ENCODE assay signal across 32 cellular contexts in genomic region chr5:61683926-61684325, GRCh38.
"Had no signal": no experiment of that assay in that cellular context is flagged by ENCODE, and none has a peak within 500 bp of the region (broad histone marks: within the 10 kb centered on the region; RNA-seq: fewer than 3 reads in every experiment).

No MANE protein-coding gene starts in this region.

- H3K27me3 ChIP-seq: adrenal gland, ascending aorta, body of pancreas, brain microvascular endothelial cell, breast epithelium, cardiac muscle cell had no signal

- H3K4me3 ChIP-seq: adrenal gland, ascending aorta, body of pancreas, breast epithelium, cardiac muscle cell had no signal

- H3K36me3 ChIP-seq: adrenal gland, ascending aorta, brain microvascular endothelial cell, breast epithelium, cardiac muscle cell had no signal

- ATAC-seq: activated naive CD4-positive, alpha-beta T cell treated with anti-CD3 and anti-CD28 coated beads, Interleukin-2, amount 50 U/mL, for 72 hours; activated naive CD8-positive, alpha-beta T cell treated with anti-CD3 and anti-CD28 coated beads, Interleukin-2, amount 50 U/mL, for 24 hours; activated T-cell treated with anti-CD3 and anti-CD28 coated beads, Interleukin-2, amount 50 U/mL, for 4 hours; activated T-cell treated with anti-CD3 and anti-CD28 coated beads, Interleukin-2, amount 50 U/mL, for 72 hours; activated T-helper 17 cell treated with anti-CD3 and anti-CD28 coated beads, Interleukin-2, amount 50 U/mL, for 72 hours; body of pancreas had no signal

- H3K9me3 ChIP-seq: adrenal gland, ascending aorta, body of pancreas, breast epithelium had no signal

- DNase-seq: activated effector memory CD4-positive, alpha-beta T cell treated with anti-CD3 and anti-CD28 coated beads, Interleukin-2, amount 50 U/mL, for 16 hours; activated effector memory CD4-positive, alpha-beta T cell treated with Interleukin-2 at 50 U/mL for 16 hours; activated gamma-delta T cell; activated gamma-delta T cell treated with Interleukin-2 at 50 U/mL for 16 hours; activated naive CD4-positive, alpha-beta T cell; activated naive CD4-positive, alpha-beta T cell treated with anti-CD3 and anti-CD28 coated beads for 36 hours; activated naive CD4-positive, alpha-beta T cell treated with anti-CD3 and anti-CD28 coated beads, Interleukin-2, amount 10 ng/mL, durations not matched to agents 7 days and 5 days; activated naive CD4-positive, alpha-beta T cell treated with anti-CD3 and anti-CD28 coated beads, Interleukin-2, amount 50 U/mL, for 16 hours; activated naive CD4-positive, alpha-beta T cell treated with Interleukin-2 at 50 U/mL for 16 hours; activated naive CD8-positive, alpha-beta T cell treated with anti-CD3 and anti-CD28 coated beads for 36 hours; activated naive CD8-positive, alpha-beta T cell treated with anti-CD3 and anti-CD28 coated beads, Interleukin-2, amount 10 ng/mL, durations not matched to agents 7 days and 5 days; activated naive CD8-positive, alpha-beta T cell treated with anti-CD3 and anti-CD28 coated beads, Interleukin-2, amount 50 U/mL, for 24 hours; activated T-cell treated with anti-CD3 and anti-CD28 coated beads, Interleukin-2, amount 50 U/mL, for 1 hour; activated T-cell treated with anti-CD3 and anti-CD28 coated beads, Interleukin-2, amount 50 U/mL, for 24 hours; activated T-cell treated with anti-CD3 and anti-CD28 coated beads, Interleukin-2, amount 50 U/mL, for 4 hours; activated T-cell treated with anti-CD3 and anti-CD28 coated beads, Interleukin-2, amount 50 U/mL, for 48 hours; activated T-cell treated with anti-CD3 and anti-CD28 coated beads, Interleukin-2, amount 50 U/mL, for 72 hours; adrenal gland; amniotic stem cell; amygdala; anterior cingulate cortex; aorta; body of pancreas; brain microvascular endothelial cell; caudate nucleus; central memory CD4-positive, alpha-beta T cell; cerebellar nuclear complex had no signal

- H3K27ac ChIP-seq: adrenal gland, ascending aorta, body of pancreas, brain microvascular endothelial cell, breast epithelium, cardiac muscle cell had no signal

- H3K4me1 ChIP-seq: ascending aorta, breast epithelium had no signal
